Comparison of ENCODE assay signal across 8 cellular contexts in the genomic region with DNA sequence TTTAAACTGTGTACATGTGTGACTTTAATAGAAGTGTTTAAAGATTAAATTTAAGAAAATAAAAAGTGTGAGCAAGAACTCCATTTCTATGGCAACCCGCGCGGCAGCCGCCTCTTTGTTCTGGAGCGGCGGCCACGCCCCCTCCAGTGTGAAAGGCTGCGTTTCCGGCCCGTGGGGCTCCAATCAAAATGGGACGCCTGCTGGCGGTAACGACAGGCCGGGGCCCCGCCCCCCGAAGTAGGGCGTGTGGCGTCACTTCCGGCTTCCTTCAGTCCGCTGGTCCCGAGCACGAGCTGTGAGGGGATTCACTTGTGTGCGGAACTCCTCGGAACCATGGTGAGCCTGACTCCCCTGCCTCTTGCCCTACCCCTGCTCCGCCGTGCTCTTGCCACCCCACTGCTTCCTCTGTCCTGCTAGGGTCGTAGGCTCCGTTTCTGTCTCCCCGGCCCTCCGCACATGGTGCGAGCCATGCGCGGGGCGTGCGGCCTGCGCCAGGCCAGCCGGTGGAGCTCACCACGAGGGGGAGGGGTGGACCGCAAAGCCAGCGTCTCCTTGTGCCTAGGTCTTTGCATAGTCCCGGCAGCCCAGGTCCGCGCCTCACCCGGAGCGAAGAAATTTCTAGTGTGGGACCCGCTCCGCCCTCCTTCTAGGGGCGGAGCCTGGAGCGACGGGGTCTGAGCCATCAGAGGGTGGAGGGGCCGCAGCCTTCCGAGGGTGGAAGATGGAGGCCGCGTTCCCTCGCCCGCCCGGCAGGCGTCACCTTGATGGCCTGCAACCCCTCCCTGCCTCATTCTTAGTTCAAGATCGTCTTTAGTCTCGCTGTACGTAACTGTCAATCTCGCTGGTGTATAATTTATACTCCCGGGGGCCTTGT. TPM values are rescaled to one million over a fixed set of nuclear protein-coding genes. Genes with fewer than 3 reads are reported as not detected.
DNase-seq lines count a peak whose midpoint lies in the region; ATAC-seq and TF ChIP-seq lines count a peak whose summit lies in the region.

Gene CCT2 (plus strand): TSS at position 271 of the 874 bp plus-strand sequence. CDS start 63 bp downstream, at position 334.

- peak; percentile 52 for DNase-seq in DMS79 treated with DMSO at 0.1 percent for 48 hours (lab: John Stamatoyannopoulos, UW)
- peak; percentile 97 for DNase-seq in KG1 (lab: John Stamatoyannopoulos, UW)
- peak; percentile 96 for DNase-seq in activated T-cell treated with anti-CD3 and anti-CD28 coated beads, Interleukin-2, amount 50 U/mL, for 24 hours
- DNase-seq in erythroblast (lab: John Stamatoyannopoulos, UW) = peak; percentile 98
- peak; percentile 93 to 95 for DNase-seq in stimulated activated CD8-positive, alpha-beta memory T cell treated with anti-CD3 and anti-CD28 coated beads, Interleukin-7, amount 100 ng/mL, for 1 hour (ENCODE audit: low read depth in 2 of 2)

- no peaks in the 10 kb centered on the region for H3K36me3 ChIP-seq in mucosa of stomach (ENCODE audit: control insufficient read depth, insufficient read depth, low read length)

- H3K4me3 ChIP-seq in mucosa of stomach (ENCODE audit: low read length) = peak within 1 kb of the TSS; percentile 99

- peak within 1 kb of the TSS; percentile 98 for H3K27ac Mint-ChIP-seq in activated T-cell treated with anti-CD3 and anti-CD28 coated beads, Interleukin-2, amount 50 U/mL, for 24 hours

- H3K4me1 ChIP-seq in mucosa of stomach (ENCODE audit: control insufficient read depth, insufficient read depth, low read length) = no peaks in the 10 kb centered on the region

- ATAC-seq in GM21723 (IDR thresholded peaks at IDR 0.05; ENCODE audit: unreplicated experiment) = peak; percentile 98

- no peaks in the 10 kb centered on the region for H3K9me3 ChIP-seq in mucosa of stomach (ENCODE audit: control insufficient read depth, low read length)

- no peaks in the 10 kb centered on the region for H3K27me3 ChIP-seq in mucosa of stomach (ENCODE audit: control insufficient read depth, insufficient read depth, low read length)

- TF ChIP-seq POLR2A in erythroblast (IDR thresholded peaks at IDR 0.05; ENCODE audit: low read length) = peak; percentile 98

- H3K27me3 Mint-ChIP-seq in activated T-cell treated with anti-CD3 and anti-CD28 coated beads, Interleukin-2, amount 50 U/mL, for 24 hours = no peaks in the 10 kb centered on the region

- H3K4me3 Mint-ChIP-seq in activated T-cell treated with anti-CD3 and anti-CD28 coated beads, Interleukin-2, amount 50 U/mL, for 24 hours = peak within 1 kb of the TSS; percentile 96

- H3K9ac ChIP-seq in mucosa of stomach (ENCODE audit: low read length) = peak within 1 kb of the TSS; percentile 89

- no peaks in the 10 kb centered on the region for H3K9me3 Mint-ChIP-seq in activated T-cell treated with anti-CD3 and anti-CD28 coated beads, Interleukin-2, amount 50 U/mL, for 24 hours

- H3K36me3 Mint-ChIP-seq in activated T-cell treated with anti-CD3 and anti-CD28 coated beads, Interleukin-2, amount 50 U/mL, for 24 hours (ENCODE audit: low read depth) = peaks cover 50% of the 10 kb centered on the region

- H3K4me1 Mint-ChIP-seq in activated T-cell treated with anti-CD3 and anti-CD28 coated beads, Interleukin-2, amount 50 U/mL, for 24 hours (ENCODE audit: low read depth) = peaks cover 37% of the 10 kb centered on the region

TF ChIP-seq in PFSK-1, 5 proteins besides CTCF, POLR2A, EP300 and RAD21:
- peak; percentile 98 for TF ChIP-seq TAF1 (IDR thresholded peaks at IDR 0.05; ENCODE audit: borderline replicate concordance, insufficient read depth, low read length)
- TF ChIP-seq SIN3A (IDR thresholded peaks at IDR 0.05; ENCODE audit: borderline replicate concordance, insufficient read depth, low read length) = peak; percentile 81; the same call in 1 of the 2 replicates
- peak; percentile 66 for TF ChIP-seq FOXP2 (optimal IDR thresholded peaks at IDR 0.05; ENCODE audit: borderline replicate concordance, extremely low read depth, extremely low read length, insufficient read depth)
- peak; percentile 98 for TF ChIP-seq POLR2AphosphoS5 (IDR thresholded peaks at IDR 0.05; ENCODE audit: low read depth, low read length)
- TF ChIP-seq, protein P1, sequence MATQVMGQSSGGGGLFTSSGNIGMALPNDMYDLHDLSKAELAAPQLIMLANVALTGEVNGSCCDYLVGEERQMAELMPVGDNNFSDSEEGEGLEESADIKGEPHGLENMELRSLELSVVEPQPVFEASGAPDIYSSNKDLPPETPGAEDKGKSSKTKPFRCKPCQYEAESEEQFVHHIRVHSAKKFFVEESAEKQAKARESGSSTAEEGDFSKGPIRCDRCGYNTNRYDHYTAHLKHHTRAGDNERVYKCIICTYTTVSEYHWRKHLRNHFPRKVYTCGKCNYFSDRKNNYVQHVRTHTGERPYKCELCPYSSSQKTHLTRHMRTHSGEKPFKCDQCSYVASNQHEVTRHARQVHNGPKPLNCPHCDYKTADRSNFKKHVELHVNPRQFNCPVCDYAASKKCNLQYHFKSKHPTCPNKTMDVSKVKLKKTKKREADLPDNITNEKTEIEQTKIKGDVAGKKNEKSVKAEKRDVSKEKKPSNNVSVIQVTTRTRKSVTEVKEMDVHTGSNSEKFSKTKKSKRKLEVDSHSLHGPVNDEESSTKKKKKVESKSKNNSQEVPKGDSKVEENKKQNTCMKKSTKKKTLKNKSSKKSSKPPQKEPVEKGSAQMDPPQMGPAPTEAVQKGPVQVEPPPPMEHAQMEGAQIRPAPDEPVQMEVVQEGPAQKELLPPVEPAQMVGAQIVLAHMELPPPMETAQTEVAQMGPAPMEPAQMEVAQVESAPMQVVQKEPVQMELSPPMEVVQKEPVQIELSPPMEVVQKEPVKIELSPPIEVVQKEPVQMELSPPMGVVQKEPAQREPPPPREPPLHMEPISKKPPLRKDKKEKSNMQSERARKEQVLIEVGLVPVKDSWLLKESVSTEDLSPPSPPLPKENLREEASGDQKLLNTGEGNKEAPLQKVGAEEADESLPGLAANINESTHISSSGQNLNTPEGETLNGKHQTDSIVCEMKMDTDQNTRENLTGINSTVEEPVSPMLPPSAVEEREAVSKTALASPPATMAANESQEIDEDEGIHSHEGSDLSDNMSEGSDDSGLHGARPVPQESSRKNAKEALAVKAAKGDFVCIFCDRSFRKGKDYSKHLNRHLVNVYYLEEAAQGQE (IDR thresholded peaks at IDR 0.05; ENCODE audit: insufficient read depth in 1 of 2, low read depth in 2 of 2, low read length in 2 of 2) = peak; percentile 9 to 14; a peak in 1 of 4 replicates

RNA-seq across cellular contexts. Expression of gene CCT2, which starts in this region (rescaled TPM):
- 265 TPM for polyA plus RNA-seq in PFSK-1 (2012; ENCODE audit: insufficient read length, low read depth)

Comparison
In these comparisons a context has a peak if more than half of its experiments do, and no peak if none do; other contexts are left out.
1. Peak in every context shown above with its lines: DNase-seq, ATAC-seq and H3K4me3 ChIP-seq.